7 cellular contexts compared by ENCODE assay signal in the genomic region with DNA sequence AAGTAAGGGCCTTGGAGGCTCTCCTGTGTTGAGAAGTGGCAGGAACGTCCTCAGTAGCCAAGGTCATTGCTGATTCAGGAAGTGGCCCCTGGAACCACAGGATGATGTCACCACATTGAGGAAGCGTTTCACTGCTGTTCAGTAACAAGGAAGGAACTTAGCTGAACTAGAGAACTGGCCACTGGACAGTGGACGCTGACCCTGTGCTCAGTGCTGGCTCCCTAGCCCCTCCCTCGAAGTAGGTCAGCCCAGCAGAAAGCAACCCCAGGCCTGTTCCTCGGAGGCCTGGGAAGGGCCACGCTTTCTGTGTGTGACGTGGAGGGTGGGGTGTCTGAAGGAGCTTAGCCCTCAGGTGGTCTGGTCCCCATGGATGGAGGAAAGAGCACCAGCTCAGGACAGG. TPM values are rescaled to one million over a fixed set of nuclear protein-coding genes. Genes with fewer than 3 reads are reported as not detected.
DNase-seq lines count a peak whose midpoint lies in the region; ATAC-seq and TF ChIP-seq lines count a peak whose summit lies in the region.

No MANE protein-coding gene starts in this region.

- H3K27me3 ChIP-seq in adrenal gland (no peaks in the 10 kb centered on the region), hepatocyte (no peaks in the 10 kb centered on the region), testis (no peaks in the 10 kb centered on the region)

- H3K9me3 ChIP-seq in adrenal gland (replicated peaks in 1 of 3) (no peaks in the 10 kb centered on the region), hepatocyte (ENCODE audit: low read depth) (no peaks in the 10 kb centered on the region), testis (no peaks in the 10 kb centered on the region)

- no peaks in the 10 kb centered on the region for H3K9me3 Mint-ChIP-seq in activated naive CD4-positive, alpha-beta T cell treated with anti-CD3 and anti-CD28 coated beads for 36 hours

- H3K27me3 Mint-ChIP-seq in activated naive CD4-positive, alpha-beta T cell treated with anti-CD3 and anti-CD28 coated beads for 36 hours (ENCODE audit: low read depth), result peaks cover 32% of the 10 kb centered on the region

- WGBS in adrenal gland, 4 donors, result 34 to 42% (median 38%) methylated on average over 4 to 7 of the region's 7 CpGs
- WGBS in hepatocyte (ENCODE audit: low lambda C conversion rate, missing lambda C conversion rate), result 89% methylated on average over 7 of the region's 7 CpGs
- WGBS in testis, 2 donors, result 64 to 66% methylated on average over 7 of the region's 7 CpGs

- peaks cover 23% of the 10 kb centered on the region for H3K4me1 Mint-ChIP-seq in activated naive CD4-positive, alpha-beta T cell treated with anti-CD3 and anti-CD28 coated beads for 36 hours (ENCODE audit: low read depth)

- H3K79me2 ChIP-seq in hepatocyte, result peaks cover 4% of the 10 kb centered on the region

- H3K4me2 ChIP-seq in hepatocyte, result no peak overlapping the region

- no peak for ATAC-seq in activated CD4-positive, CD25-positive, alpha-beta regulatory T cell treated with anti-CD3 and anti-CD28 coated beads, Interleukin-2, amount 50 U/mL, for 24 hours
- no peak for ATAC-seq in HG02678 (IDR thresholded peaks at IDR 0.05; ENCODE audit: unreplicated experiment)

- H3K27ac Mint-ChIP-seq in activated naive CD4-positive, alpha-beta T cell treated with anti-CD3 and anti-CD28 coated beads for 36 hours, result no peak overlapping the region

- H3K36me3 Mint-ChIP-seq in activated naive CD4-positive, alpha-beta T cell treated with anti-CD3 and anti-CD28 coated beads for 36 hours (ENCODE audit: low read depth), result no peaks in the 10 kb centered on the region

- no peak overlapping the region for H3K4me3 Mint-ChIP-seq in activated naive CD4-positive, alpha-beta T cell treated with anti-CD3 and anti-CD28 coated beads for 36 hours

- H3K4me1 ChIP-seq in adrenal gland (replicated peaks in 1 of 2), result peaks cover 15 to 50% of the 10 kb centered on the region in 2 donors
- H3K4me1 ChIP-seq in hepatocyte (ENCODE audit: insufficient read depth), result no peaks in the 10 kb centered on the region
- peaks cover 33% of the 10 kb centered on the region for H3K4me1 ChIP-seq in testis

- TF ChIP-seq CTCF in adrenal gland (IDR thresholded peaks at IDR 0.05), result no peak
- TF ChIP-seq CTCF in hepatocyte (IDR thresholded peaks at IDR 0.05; ENCODE audit: poor library complexity), result no peak
- no peak for TF ChIP-seq CTCF in testis (IDR thresholded peaks at IDR 0.05)

- in situ Hi-C loops in KBM-7 (cut with MboI; ENCODE audit: low pct_unique_long_range_greater_than_20kb, low sequenced_read_pairs), result no loop called here

- intact Hi-C loops in adrenal gland (cut with DNase I) (no loop called here), testis (cut with DNase I; ENCODE audit: low total_unique reads) (no loop called here)
- intact Hi-C loops in activated naive CD4-positive, alpha-beta T cell treated with anti-CD3 and anti-CD28 coated beads for 36 hours (cut with micrococcal nuclease), result no loop called here

- no peaks in the 10 kb centered on the region for H3K9me2 ChIP-seq in hepatocyte (replicated peaks; ENCODE audit: insufficient read depth)

- H2AFZ ChIP-seq in hepatocyte, result no peak overlapping the region

- H3K27ac ChIP-seq in adrenal gland (peak overlapping the region in 3 of 5 donors; percentile 52 to 82 (median 56)), hepatocyte (peak overlapping the region; percentile 22), testis (no peak overlapping the region)

- TF ChIP-seq POLR2A in adrenal gland (IDR thresholded peaks at IDR 0.05) (no peak), testis (IDR thresholded peaks at IDR 0.05) (no peak)

- H3K36me3 ChIP-seq in adrenal gland (replicated peaks in 1 of 2) (no peaks in the 10 kb centered on the region), hepatocyte (replicated peaks; ENCODE audit: insufficient read depth, low read depth) (no peaks in the 10 kb centered on the region), testis (ENCODE audit: low read depth, missing control alignments) (no peaks in the 10 kb centered on the region)

- DNase-seq in KBM-7, result peak; percentile 66
- peak; percentile 49 to 88 (median 74) for DNase-seq in adrenal gland
- peak; percentile 55 for DNase-seq in hepatocyte (ENCODE audit: low spot score)
- DNase-seq in testis, result peak; percentile 33
- DNase-seq in activated naive CD4-positive, alpha-beta T cell treated with anti-CD3 and anti-CD28 coated beads for 36 hours, result no peak

- no peaks in the 10 kb centered on the region for H4K20me1 ChIP-seq in hepatocyte (ENCODE audit: insufficient read depth, poor library complexity, severe bottlenecking)

- CTCF ChIA-PET in activated naive CD4-positive, alpha-beta T cell treated with anti-CD3 and anti-CD28 coated beads for 36 hours (lab: Charles Lee), result no interaction called here

- H3K4me3 ChIP-seq in adrenal gland (no peak overlapping the region), hepatocyte (no peak overlapping the region), testis (no peak overlapping the region)

RNA-seq across cellular contexts. Expression of a gene that starts 58.3 kb away (rescaled TPM):
- total RNA-seq in adrenal gland, result 10 to 100 TPM; 19.3 to 67.7 (median 30.1) TPM
- 10 to 100 TPM; 24.7 to 56.4 (median 37.2) TPM for polyA plus RNA-seq in adrenal gland
- total RNA-seq in hepatocyte, result 19.0 and 29.6 TPM in 2 replicates
- polyA plus RNA-seq in hepatocyte, result 30.8 and 51.3 TPM in 2 replicates
- 10 to 100 TPM; 42.1 to 59.9 TPM for total RNA-seq in testis
- polyA plus RNA-seq in testis (ENCODE audit: insufficient read depth, low read depth, low replicate concordance), result 132 TPM
- total RNA-seq in activated naive CD4-positive, alpha-beta T cell treated with anti-CD3 and anti-CD28 coated beads for 36 hours, result 1 to 10 TPM; 8.7 TPM

Comparison
In these comparisons a context has a peak if more than half of its experiments do, and no peak if none do; other contexts are left out.
1. H3K27ac ChIP-seq: peak in adrenal gland (3 of 5) and hepatocyte (single experiment); none in testis (0 of 2).